ENCODE assay signal across 14 cellular contexts in genomic region chr12:111467092-111467861, GRCh38.
DNase-seq lines count a peak whose midpoint lies in the region; ATAC-seq and TF ChIP-seq lines count a peak whose summit lies in the region.
"Had no signal": no experiment of that assay in that cellular context is flagged by ENCODE, and none has a peak within 500 bp of the region (broad histone marks: within the 10 kb centered on the region; RNA-seq: fewer than 3 reads in every experiment).

No MANE protein-coding gene starts in this region.

- no peaks in the 10 kb centered on the region for H3K9me3 Mint-ChIP-seq in H9
- H3K9me3 Mint-ChIP-seq: dendritic cell treated with granulocyte-macrophage colony-stimulating factor and Interleukin-4, amounts not matched to agents 40 ng/mL and 50 ng/mL, for 4 days; T-cell had no signal

- H3K4me1 ChIP-seq in mucosa of descending colon (ENCODE audit: low read depth) (no peaks in the 10 kb centered on the region), H9 (ENCODE audit: insufficient read depth, low read length) (no peaks in the 10 kb centered on the region)
- H3K4me1 ChIP-seq: BLaER1 had no signal

- no peak overlapping the region for H3K9ac ChIP-seq in H9 (ENCODE audit: extremely low read depth, insufficient read length, low read length)
- H3K9ac ChIP-seq: BLaER1 had no signal

- no peaks in the 10 kb centered on the region for H3K79me1 ChIP-seq in H9 (ENCODE audit: insufficient read depth, low read depth, low read length, poor library complexity, severe bottlenecking)

- TF ChIP-seq CTCF in mucosa of descending colon (IDR thresholded peaks at IDR 0.05) (no peak), H9 (conservative IDR thresholded peaks at IDR 0.05) (no peak)

- in situ Hi-C loops in Caki2 (cut with HindIII; ENCODE audit: low pct_unique_long_range_greater_than_20kb, low sequenced_read_pairs): loop anchor here (25.0 kb wide), 1 partner anchor 220 kb away; the partner anchor contains the start of genes ACAD10 and BRAP

- ATAC-seq in mucosa of descending colon (peak; percentile 27), HG02973 (IDR thresholded peaks at IDR 0.05; ENCODE audit: unreplicated experiment) (no peak)
- ATAC-seq: T-cell had no signal

- H3K36me3 Mint-ChIP-seq in H9 (ENCODE audit: insufficient read depth in 1 of 3, low read depth in 3 of 3): peaks cover 6 to 53% (median 48%) of the 10 kb centered on the region in 3 experiments; a peak in 6 of 7 replicates

- no CpG with 5 or more reads among the region's 3 CpGs for WGBS in H9 (ENCODE audit: extremely low coverage, insufficient read length, low lambda C conversion rate)

- H2BK5ac ChIP-seq in H9 (ENCODE audit: insufficient read length, low read length): no peak overlapping the region

- no peak overlapping the region for H4K5ac ChIP-seq in H9 (ENCODE audit: insufficient read length, low read depth, low read length)

- peak; percentile 18 for DNase-seq in Caki2 (ENCODE audit: low read depth)
- peak; percentile 27 for DNase-seq in NCI-H2029 (lab: John Stamatoyannopoulos, UW)
- no peak for DNase-seq in mucosa of descending colon
- DNase-seq in DMS79 (lab: John Stamatoyannopoulos, UW): no peak
- no peak for DNase-seq in H9
- no peak for DNase-seq in SIG-M5 treated with dmso at 0.1 percent for 504 hours (lab: John Stamatoyannopoulos, UW; ENCODE audit: unreplicated experiment)
- DNase-seq: activated CD4-positive, alpha-beta T cell treated with anti-CD3 and anti-CD28 coated beads, Interleukin-2, amount 50 U/mL, for 4 hours; activated naive CD4-positive, alpha-beta T cell treated with anti-CD3 and anti-CD28 coated beads, Interleukin-2, amount 50 U/mL, for 16 hours; NCI-H1048; T-cell had no signal

- no peak overlapping the region for H3K18ac ChIP-seq in H9 (ENCODE audit: insufficient read length, low read depth, low read length)

- H2AK5ac ChIP-seq in H9 (ENCODE audit: insufficient read length, low read length): no peak overlapping the region

- H3K27ac ChIP-seq in cingulate gyrus (ENCODE audit: low read depth, low read length) (peak overlapping the region; percentile 56), H9 (ENCODE audit: insufficient read length, low read depth, low read length) (no peak overlapping the region)
- H3K27ac ChIP-seq: BLaER1 had no signal

- H4K8ac ChIP-seq in H9 (replicated peaks; ENCODE audit: insufficient read length, low read depth, low read length): no peak overlapping the region

- no peak overlapping the region for H3K4me3 Mint-ChIP-seq in H9
- H3K4me3 Mint-ChIP-seq: dendritic cell treated with granulocyte-macrophage colony-stimulating factor and Interleukin-4, amounts not matched to agents 40 ng/mL and 50 ng/mL, for 4 days; T-cell had no signal

- H3K27me3 ChIP-seq in H9 (ENCODE audit: insufficient read depth, low read length): no peaks in the 10 kb centered on the region
- H3K27me3 ChIP-seq: BLaER1 had no signal

- no peak overlapping the region for H3K56ac ChIP-seq in H9 (ENCODE audit: insufficient read length, low read depth, low read length)

- peaks cover 12% of the 10 kb centered on the region for H3K36me3 ChIP-seq in mucosa of descending colon (ENCODE audit: low read depth)

- no peaks in the 10 kb centered on the region for H3K4me1 Mint-ChIP-seq in H9

- no peak overlapping the region for H3K14ac ChIP-seq in H9 (ENCODE audit: insufficient read depth, low read length)

- no peaks in the 10 kb centered on the region for H3K27me3 Mint-ChIP-seq in H9 (ENCODE audit: low read depth)
- H3K27me3 Mint-ChIP-seq: dendritic cell treated with granulocyte-macrophage colony-stimulating factor and Interleukin-4, amounts not matched to agents 40 ng/mL and 50 ng/mL, for 4 days; T-cell had no signal

- H4K20me1 ChIP-seq in H9 (ENCODE audit: control insufficient read depth, insufficient read depth, insufficient read length): no peaks in the 10 kb centered on the region
- H4K20me1 ChIP-seq: BLaER1 had no signal

- no peak overlapping the region for H2AFZ ChIP-seq in H9 (ENCODE audit: low read length)

- intact Hi-C loops in mucosa of descending colon (cut with DNase I, micrococcal nuclease): no loop called here

- H3K4me3 ChIP-seq in mucosa of descending colon: no peak overlapping the region
- H3K4me3 ChIP-seq: BLaER1 had no signal

- no peaks in the 10 kb centered on the region for H3K9me3 ChIP-seq in mucosa of descending colon
- H3K9me3 ChIP-seq in H9 (ENCODE audit: control insufficient read depth, low read depth, low read length): no peaks in the 10 kb centered on the region
- H3K9me3 ChIP-seq: BLaER1 had no signal

- no peak overlapping the region for H2BK12ac ChIP-seq in H9 (ENCODE audit: insufficient read length, low read depth, low read length)

- H3T11ph ChIP-seq in H9 (ENCODE audit: low read length): no peak overlapping the region

- no peak overlapping the region for H4K91ac ChIP-seq in H9 (ENCODE audit: insufficient read length, low read depth, low read length)

- H3K79me2 ChIP-seq in H9 (ENCODE audit: insufficient read depth, low read length): no peaks in the 10 kb centered on the region; the same call in 1 of the 2 replicates

- no peak overlapping the region for H3K23ac ChIP-seq in H9 (ENCODE audit: insufficient read length, low read depth, low read length)

- no peak overlapping the region for H3K4me2 ChIP-seq in H9 (ENCODE audit: insufficient read depth, insufficient read length, low read length)
- H3K4me2 ChIP-seq: BLaER1 had no signal

- no peak overlapping the region for H2BK20ac ChIP-seq in H9 (ENCODE audit: low read depth, low read length, poor library complexity, severe bottlenecking)

- no peak overlapping the region for H2BK15ac ChIP-seq in H9 (ENCODE audit: low read depth, low read length)

- H3K23me2 ChIP-seq in H9 (ENCODE audit: insufficient read length, low read depth, low read length, poor library complexity, severe bottlenecking): no peaks in the 10 kb centered on the region

- H3K27ac Mint-ChIP-seq in H9: peak overlapping the region in 1 of 3 experiments; percentile 64; a peak in 1 of 7 replicates
- H3K27ac Mint-ChIP-seq: dendritic cell treated with granulocyte-macrophage colony-stimulating factor and Interleukin-4, amounts not matched to agents 40 ng/mL and 50 ng/mL, for 4 days; T-cell had no signal

- no peak overlapping the region for H3K4ac ChIP-seq in H9 (ENCODE audit: low read depth, low read length)

- H2BK120ac ChIP-seq in H9 (ENCODE audit: low read depth, low read length, poor library complexity, severe bottlenecking): no peak overlapping the region

Comparison
In these comparisons a context has a peak if more than half of its experiments do, and no peak if none do; other contexts are left out.
1. DNase-seq: peak in Caki2 (single experiment) and NCI-H2029 (single experiment); none in mucosa of descending colon (0 of 3), DMS79 (single experiment), H9 (single experiment) and SIG-M5 treated with dmso at 0.1 percent for 504 hours (single experiment).